ENCODE assay signal across 8 cellular contexts in genomic region chr17:80866050-80866793, GRCh38.
DNase-seq lines count a peak whose midpoint lies in the region; ATAC-seq, FAIRE-seq and TF ChIP-seq lines count a peak whose summit lies in the region.

No MANE protein-coding gene starts in this region.

- H3K27ac ChIP-seq in Karpas-422 (ENCODE audit: low read length) (no peak overlapping the region), pancreas (no peak overlapping the region)

- intact Hi-C loops in activated T-helper 2 cell treated with anti-CD3 and anti-CD28 coated beads, Interferon-gamma antibody, Interleukin-2, Interleukin-4, amounts not matched to agents 10 μg/mL and 5 μg/mL and 100 μg/mL, durations not matched to agents 14 hours and 24 hours and 36 hours (cut with micrococcal nuclease): no loop called here
- intact Hi-C loops in pancreas (cut with DNase I): loop anchor here in 1 of 3 donors (10.0 kb wide), 1 partner anchor 109 kb away; no protein-coding TSS in a partner anchor

- H3K36me3 ChIP-seq in Karpas-422 (ENCODE audit: insufficient read depth, low read length) (no peaks in the 10 kb centered on the region), pancreas (no peaks in the 10 kb centered on the region)

- FAIRE-seq in pancreas (lab: Jason Lieb, UNC): peak; percentile 98

- no peaks in the 10 kb centered on the region for H3K79me2 ChIP-seq in Karpas-422 (ENCODE audit: low read length)

- H3K27ac Mint-ChIP-seq in activated T-helper 2 cell treated with anti-CD3 and anti-CD28 coated beads, Interferon-gamma antibody, Interleukin-2, Interleukin-4, amounts not matched to agents 10 μg/mL and 5 μg/mL and 100 μg/mL, durations not matched to agents 14 hours and 24 hours and 36 hours: peak overlapping the region; percentile 75

- DNase-seq in D341Med (ENCODE audit: low spot score) (peak; percentile 89), Karpas-422 (peak; percentile 59), RPMI8226 (peak; percentile 74), foreskin fibroblast (peak; percentile 34 to 72), pancreas (peak in 4 of 6 donors; percentile 24 to 79 (median 56)), ureter (ENCODE audit: low spot score) (peak; percentile 76)
- DNase-seq in activated T-helper 2 cell treated with anti-CD3 and anti-CD28 coated beads, Interferon-gamma antibody, Interleukin-2, Interleukin-4, amounts not matched to agents 10 μg/mL and 5 μg/mL and 100 μg/mL, durations not matched to agents 14 hours and 24 hours and 36 hours (ENCODE audit: low spot score): peak; percentile 69

- TF ChIP-seq CTCF in foreskin fibroblast (IDR thresholded peaks at IDR 0.05; ENCODE audit: low read depth, low read length) (peak; percentile 74), pancreas (IDR thresholded peaks at IDR 0.05) (peak in 3 of 4 donors; percentile 35 to 53 (median 51))

- H3K27me3 ChIP-seq in Karpas-422 (ENCODE audit: low read length): no peaks in the 10 kb centered on the region
- H3K27me3 ChIP-seq in pancreas: no peaks in the 10 kb centered on the region

- WGBS in pancreas, 2 donors: 19 to 20% methylated on average over 8 of the region's 8 CpGs

- H3K9me3 Mint-ChIP-seq in activated T-helper 2 cell treated with anti-CD3 and anti-CD28 coated beads, Interferon-gamma antibody, Interleukin-2, Interleukin-4, amounts not matched to agents 10 μg/mL and 5 μg/mL and 100 μg/mL, durations not matched to agents 14 hours and 24 hours and 36 hours: peaks cover 20% of the 10 kb centered on the region

- H3K4me3 ChIP-seq in Karpas-422 (ENCODE audit: low read length) (no peak overlapping the region), foreskin fibroblast (ENCODE audit: low read depth in 1 of 2, low read length in 2 of 2) (no peak overlapping the region), pancreas (no peak overlapping the region)

- H3K9me2 ChIP-seq in Karpas-422 (replicated peaks; ENCODE audit: insufficient read depth, low read length): no peaks in the 10 kb centered on the region

- H3K4me1 ChIP-seq in Karpas-422 (ENCODE audit: low read length) (peaks cover 24% of the 10 kb centered on the region), pancreas (no peaks in the 10 kb centered on the region)

- ATAC-seq in pancreas (peak; percentile 60 to 93 (median 89)), GM21576 (IDR thresholded peaks at IDR 0.05; ENCODE audit: unreplicated experiment) (no peak)

- no peak overlapping the region for H3K9ac ChIP-seq in Karpas-422 (ENCODE audit: low read length)

- no peak overlapping the region for H3K4me2 ChIP-seq in Karpas-422 (ENCODE audit: low read depth, low read length, poor library complexity, severe bottlenecking)

- H3K36me3 Mint-ChIP-seq in activated T-helper 2 cell treated with anti-CD3 and anti-CD28 coated beads, Interferon-gamma antibody, Interleukin-2, Interleukin-4, amounts not matched to agents 10 μg/mL and 5 μg/mL and 100 μg/mL, durations not matched to agents 14 hours and 24 hours and 36 hours (ENCODE audit: low read depth): peaks cover 70% of the 10 kb centered on the region

- H3K9me3 ChIP-seq in Karpas-422 (ENCODE audit: low read length) (no peaks in the 10 kb centered on the region), pancreas (no peaks in the 10 kb centered on the region)

- H4K20me1 ChIP-seq in Karpas-422 (ENCODE audit: insufficient read depth, low read depth, low read length): no peaks in the 10 kb centered on the region

- no peak overlapping the region for H3K4me3 Mint-ChIP-seq in activated T-helper 2 cell treated with anti-CD3 and anti-CD28 coated beads, Interferon-gamma antibody, Interleukin-2, Interleukin-4, amounts not matched to agents 10 μg/mL and 5 μg/mL and 100 μg/mL, durations not matched to agents 14 hours and 24 hours and 36 hours (ENCODE audit: low read depth)

- no peak overlapping the region for H2AFZ ChIP-seq in Karpas-422 (ENCODE audit: low read length)

- peaks cover 74% of the 10 kb centered on the region for H3K4me1 Mint-ChIP-seq in activated T-helper 2 cell treated with anti-CD3 and anti-CD28 coated beads, Interferon-gamma antibody, Interleukin-2, Interleukin-4, amounts not matched to agents 10 μg/mL and 5 μg/mL and 100 μg/mL, durations not matched to agents 14 hours and 24 hours and 36 hours (ENCODE audit: low read depth)

- H3K27me3 Mint-ChIP-seq in activated T-helper 2 cell treated with anti-CD3 and anti-CD28 coated beads, Interferon-gamma antibody, Interleukin-2, Interleukin-4, amounts not matched to agents 10 μg/mL and 5 μg/mL and 100 μg/mL, durations not matched to agents 14 hours and 24 hours and 36 hours (ENCODE audit: low read depth): no peaks in the 10 kb centered on the region
